21 cellular contexts compared by ENCODE assay signal in the genomic region with DNA sequence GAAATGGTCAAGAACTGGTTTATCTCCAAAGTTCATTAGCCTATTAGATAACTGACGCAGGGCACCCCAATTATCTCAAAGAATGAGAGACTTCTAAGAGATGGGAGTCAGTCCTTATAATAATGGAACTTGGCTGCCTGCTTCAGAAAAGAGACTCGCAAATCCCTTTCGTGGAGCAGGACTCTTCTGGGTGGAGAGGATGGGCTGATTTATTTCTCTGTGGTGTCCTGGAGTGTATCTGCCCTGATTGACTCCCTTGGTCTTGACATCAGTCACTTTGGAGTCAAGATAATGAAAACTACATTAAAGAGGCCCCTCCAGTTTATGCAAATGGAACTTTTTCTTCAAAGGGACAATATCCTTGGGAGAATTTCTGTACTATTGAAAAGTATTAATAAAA.
DNase-seq lines count a peak whose midpoint lies in the region; ATAC-seq and TF ChIP-seq lines count a peak whose summit lies in the region.
"Had no signal": no experiment of that assay in that cellular context is flagged by ENCODE, and none has a peak within 500 bp of the region (broad histone marks: within the 10 kb centered on the region; RNA-seq: fewer than 3 reads in every experiment).

No MANE protein-coding gene starts in this region.

- no peak overlapping the region for H3K9ac ChIP-seq in SK-N-SH
- H3K9ac ChIP-seq in mesendoderm (ENCODE audit: low read length) = no peak overlapping the region
- H3K9ac ChIP-seq: GM23248 had no signal

- intact Hi-C loops in Panc1 (cut with micrococcal nuclease; ENCODE audit: unreplicated experiment) = no loop called here

- no peak for TF ChIP-seq RAD21 in SK-N-SH (IDR thresholded peaks at IDR 0.05; ENCODE audit: low read length)

- no peak overlapping the region for H2BK5ac ChIP-seq in mesendoderm (ENCODE audit: low read length)

- H3K4ac ChIP-seq in mesendoderm (ENCODE audit: low read depth, low read length) = no peak overlapping the region

- H3F3A ChIP-seq in SK-N-SH (replicated peaks; ENCODE audit: insufficient read depth) = peaks cover 4% of the 10 kb centered on the region

- H2AK5ac ChIP-seq in mesendoderm (ENCODE audit: low read length) = no peak overlapping the region

- no peaks in the 10 kb centered on the region for H3K36me3 ChIP-seq in Panc1 (ENCODE audit: control insufficient read depth, insufficient read depth, low read length)
- H3K36me3 ChIP-seq in SK-N-SH (replicated peaks in 1 of 2; ENCODE audit: control insufficient read depth in 1 of 2, insufficient read depth in 2 of 2, low read length in 1 of 2) = no peaks in the 10 kb centered on the region
- no peaks in the 10 kb centered on the region for H3K36me3 ChIP-seq in mesendoderm (ENCODE audit: control insufficient read depth, insufficient read depth, low read length)

- TF ChIP-seq CTCF in Panc1 (IDR thresholded peaks at IDR 0.05) (no peak), SK-N-SH (IDR thresholded peaks at IDR 0.05) (no peak)

- no peaks in the 10 kb centered on the region for H3K79me1 ChIP-seq in mesendoderm (ENCODE audit: low read length)

- H3K4me3 ChIP-seq in Panc1 (ENCODE audit: low read depth in 2 of 2, low read length in 2 of 2) (no peak overlapping the region), SK-N-SH (ENCODE audit: low read depth in 2 of 2, low read length in 1 of 2) (no peak overlapping the region), mesendoderm (ENCODE audit: low read length) (no peak overlapping the region)
- H3K4me3 ChIP-seq: A549, GM23248 had no signal

- H4K20me1 ChIP-seq in SK-N-SH (ENCODE audit: insufficient read depth) = no peaks in the 10 kb centered on the region

- H3K27ac ChIP-seq in Panc1 (ENCODE audit: low read length) (peak overlapping the region; percentile 8; the same call in 1 of the 2 replicates), SK-N-SH (ENCODE audit: low read depth in 2 of 2, low read length in 1 of 2) (peak overlapping the region in 1 of 2 experiments; percentile 95; a peak in 2 of 4 replicates), mesendoderm (ENCODE audit: low read depth, low read length) (no peak overlapping the region)
- H3K27ac ChIP-seq: A549, GM23248 had no signal

- H2BK120ac ChIP-seq in mesendoderm (ENCODE audit: low read depth, low read length) = no peak overlapping the region

- H3K56ac ChIP-seq in mesendoderm (ENCODE audit: low read length) = no peak overlapping the region

- no peak overlapping the region for H3K23ac ChIP-seq in mesendoderm (ENCODE audit: low read length)

- 93% methylated on average over 3 of the region's 3 CpGs for WGBS in SK-N-SH (ENCODE audit: low lambda C conversion rate)
- no CpG with 5 or more reads among the region's 3 CpGs for WGBS in mesendoderm (ENCODE audit: extremely low coverage, insufficient coverage, low lambda C conversion rate)

- no TSS peak for BruUV-seq in Panc1 (replicated peaks; lab: Mats Ljungman, UMichigan)

- no peak overlapping the region for H2AFZ ChIP-seq in SK-N-SH (ENCODE audit: low read depth)
- H2AFZ ChIP-seq: GM23248 had no signal

- in situ Hi-C loops in Panc1 (cut with HindIII; ENCODE audit: low pct_unique_long_range_greater_than_20kb, low sequenced_read_pairs) = no loop called here

- H3K79me2 ChIP-seq in SK-N-SH (ENCODE audit: insufficient read depth) (no peaks in the 10 kb centered on the region), mesendoderm (ENCODE audit: control insufficient read depth, insufficient read depth, low read length) (no peaks in the 10 kb centered on the region)

- H4K8ac ChIP-seq in mesendoderm (ENCODE audit: low read depth, low read length) = no peak overlapping the region

- H3K18ac ChIP-seq in mesendoderm (ENCODE audit: low read length) = no peak overlapping the region

- no peaks in the 10 kb centered on the region for H3K27me3 ChIP-seq in Panc1 (ENCODE audit: control insufficient read depth, insufficient read depth, low read length)
- H3K27me3 ChIP-seq in SK-N-SH (ENCODE audit: insufficient read depth) = no peaks in the 10 kb centered on the region
- H3K27me3 ChIP-seq in mesendoderm (ENCODE audit: insufficient read depth, low read length, poor library complexity) = no peaks in the 10 kb centered on the region

- POLR2A ChIA-PET in Panc1 (lab: Charles Lee) = no interaction called here
- POLR2A ChIA-PET in SK-N-SH (lab: Yijun Ruan, JAX) = interaction anchor here (2.8 kb wide), 1 partner anchor 413 kb away, joined by 23 read pairs; no protein-coding TSS in a partner anchor

- no peaks in the 10 kb centered on the region for H3K9me2 ChIP-seq in SK-N-SH

- CTCF ChIA-PET in Panc1 (lab: Charles Lee) = no interaction called here
- CTCF ChIA-PET in SK-N-SH (lab: Yijun Ruan, JAX) = interaction anchor here (0.9 to 3.9 kb wide), 22 partner anchors 10 to 425 kb away, joined by 3 to 80 read pairs (median 12); partner anchors contain the start of gene TWIST1

- DNase-seq in Panc1 (ENCODE audit: low read depth, low spot score) (no peak), SK-N-SH (no peak), mesendoderm (peak; percentile 53), NCI-H2227 treated with DMSO at 0.1 percent for 48 hours (lab: John Stamatoyannopoulos, UW) (no peak), Kasumi-1 (lab: John Stamatoyannopoulos, UW) (no peak)
- DNase-seq: 8988T; ACHN; AML-193; C1 segment of cervical spinal cord; Calu3; CD4-positive, alpha-beta memory T cell; COR-L47; DMS53; DMS79 treated with DMSO at 0.1 percent for 48 hours; GF-D8; H7; HCEC 1CT had no signal

- H3K9me3 ChIP-seq in Panc1 (ENCODE audit: control insufficient read depth, insufficient read depth, low read depth, low read length) = no peaks in the 10 kb centered on the region; the same call in 1 of the 2 replicates
- H3K9me3 ChIP-seq in SK-N-SH = peaks cover 3% of the 10 kb centered on the region; the same call in 1 of the 2 replicates
- H3K9me3 ChIP-seq: A549 had no signal

- no peak overlapping the region for H3K4me2 ChIP-seq in SK-N-SH
- no peak overlapping the region for H3K4me2 ChIP-seq in mesendoderm (ENCODE audit: low read length)
- H3K4me2 ChIP-seq: A549 had no signal

- no peak for ATAC-seq in Panc1
- ATAC-seq in GM18909 (IDR thresholded peaks at IDR 0.05; ENCODE audit: poor library complexity, unreplicated experiment) = no peak
- no peak for ATAC-seq in GM18870 (IDR thresholded peaks at IDR 0.05; ENCODE audit: unreplicated experiment)
- ATAC-seq: A549 had no signal

- no peak overlapping the region for H2BK15ac ChIP-seq in mesendoderm (replicated peaks; ENCODE audit: low read depth)

- H4K5ac ChIP-seq in mesendoderm (ENCODE audit: low read length) = no peak overlapping the region

- H3K4me1 ChIP-seq in Panc1 (ENCODE audit: control insufficient read depth, insufficient read depth, low read length) (no peaks in the 10 kb centered on the region), SK-N-SH (ENCODE audit: control insufficient read depth in 1 of 2, insufficient read depth in 2 of 2, low read depth in 1 of 2, low read length in 1 of 2) (peaks cover 0 to 54% of the 10 kb centered on the region in 2 experiments; a peak in 3 of 4 replicates), mesendoderm (ENCODE audit: control insufficient read depth, low read depth, low read length) (no peaks in the 10 kb centered on the region)
- H3K4me1 ChIP-seq: A549 had no signal

- TF ChIP-seq EP300 in SK-N-SH (IDR thresholded peaks at IDR 0.05; ENCODE audit: borderline replicate concordance in 1 of 2, low read depth in 1 of 2, low read length in 1 of 2) = peak in 1 of 2 experiments; percentile 72; a peak in 2 of 4 replicates

TF ChIP-seq in SK-N-SH, 30 proteins besides CTCF, POLR2A, EP300 and RAD21:
- TF ChIP-seq NRF1 (IDR thresholded peaks at IDR 0.05; ENCODE audit: low read depth, low read length) = no peak
- 0 out of 2 replicates have a peak, but pooled peaks have one; percentile 5 for TF ChIP-seq GATA2 (CRISPR knock-in tag; IDR thresholded peaks at IDR 0.05)
